16 cellular contexts compared by ENCODE assay signal in genomic region chr20:42024653-42025052, GRCh38.
A peak's percentile ranks its signal among the peaks of the same experiment; 100 is the strongest.
DNase-seq lines count a peak whose midpoint lies in the region; ATAC-seq lines count a peak whose summit lies in the region.
"Had no signal": no experiment of that assay in that cellular context is flagged by ENCODE, and none has a peak within 500 bp of the region (broad histone marks: within the 10 kb centered on the region; RNA-seq: fewer than 3 reads in every experiment).

No MANE protein-coding gene starts in this region.

- H3K79me1 ChIP-seq in mesendoderm (ENCODE audit: low read length) (no peaks in the 10 kb centered on the region), mesenchymal stem cell (replicated peaks; ENCODE audit: low read length, poor library complexity, severe bottlenecking) (no peaks in the 10 kb centered on the region)

- H3K14ac ChIP-seq in mesenchymal stem cell (ENCODE audit: low read length in 2 of 2) = no peak overlapping the region

- H2BK120ac ChIP-seq in mesendoderm (ENCODE audit: low read depth, low read length) = no peak overlapping the region
- H2BK120ac ChIP-seq in mesenchymal stem cell (ENCODE audit: low read depth, low read length) = no peak overlapping the region

- H3K4me1 ChIP-seq in mesendoderm (ENCODE audit: control insufficient read depth, low read depth, low read length) = no peaks in the 10 kb centered on the region
- H3K4me1 ChIP-seq in mesenchymal stem cell (ENCODE audit: control insufficient read depth, insufficient read depth, low read depth, low read length) = no peaks in the 10 kb centered on the region
- H3K4me1 ChIP-seq: prostate gland had no signal

- H3K27ac ChIP-seq in mesendoderm (ENCODE audit: low read depth, low read length) = no peak overlapping the region
- no peak overlapping the region for H3K27ac ChIP-seq in mesenchymal stem cell (ENCODE audit: low read length, poor library complexity, severe bottlenecking)
- H3K27ac ChIP-seq: 22Rv1, prostate gland had no signal

- H2BK15ac ChIP-seq in mesendoderm (replicated peaks; ENCODE audit: low read depth) (no peak overlapping the region), mesenchymal stem cell (ENCODE audit: low read depth, poor library complexity, severe bottlenecking) (no peak overlapping the region)

- H3K56ac ChIP-seq in mesendoderm (ENCODE audit: low read length) = no peak overlapping the region

- H3K79me2 ChIP-seq in mesendoderm (ENCODE audit: control insufficient read depth, insufficient read depth, low read length) = no peaks in the 10 kb centered on the region

- in situ Hi-C loops in KBM-7 (cut with MboI; ENCODE audit: low pct_unique_long_range_greater_than_20kb, low sequenced_read_pairs) = no loop called here

- no peak overlapping the region for H4K91ac ChIP-seq in mesenchymal stem cell (ENCODE audit: low read length)

- no peak for ATAC-seq in HG02759 (IDR thresholded peaks at IDR 0.05; ENCODE audit: unreplicated experiment)
- ATAC-seq: activated CD8-positive, alpha-beta memory T cell treated with anti-CD3 and anti-CD28 coated beads, Interleukin-2, amount 10 ng/mL, durations not matched to agents 7 days and 5 days; CD8-positive, alpha-beta T cell; left lobe of liver had no signal

- H2BK5ac ChIP-seq in mesendoderm (ENCODE audit: low read length) (no peak overlapping the region), mesenchymal stem cell (ENCODE audit: low read depth, low read length, poor library complexity, severe bottlenecking) (no peak overlapping the region)

- WGBS in mesendoderm (ENCODE audit: extremely low coverage, insufficient coverage, low lambda C conversion rate) = no CpG with 5 or more reads among the region's 5 CpGs
- 25% methylated on average over 5 of the region's 5 CpGs for WGBS in mesenchymal stem cell

- no peak overlapping the region for H2AFZ ChIP-seq in mesenchymal stem cell (ENCODE audit: low read depth, low read length)

- H4K5ac ChIP-seq in mesendoderm (ENCODE audit: low read length) = no peak overlapping the region

- H3K9ac ChIP-seq in mesendoderm (ENCODE audit: low read length) = no peak overlapping the region
- H3K9ac ChIP-seq in mesenchymal stem cell (ENCODE audit: low read length) = no peak overlapping the region

- H3K4me2 ChIP-seq in mesendoderm (ENCODE audit: low read length) = no peak overlapping the region
- H3K4me2 ChIP-seq in mesenchymal stem cell (ENCODE audit: low read length, poor library complexity, severe bottlenecking) = no peak overlapping the region

- H3K18ac ChIP-seq in mesendoderm (ENCODE audit: low read length) = no peak overlapping the region
- H3K18ac ChIP-seq in mesenchymal stem cell (ENCODE audit: low read depth in 1 of 2, low read length in 2 of 2) = no peak overlapping the region

- DNase-seq in DMS 273 (lab: John Stamatoyannopoulos, UW; ENCODE audit: unreplicated experiment) (peak; percentile 7), DMS 273 treated with DMSO at 0.1 percent for 48 hours (lab: John Stamatoyannopoulos, UW) (no peak), KBM-7 (peak; percentile 6), UCSD-AML1 (lab: John Stamatoyannopoulos, UW; ENCODE audit: unreplicated experiment) (peak; percentile 14), mesendoderm (peak; percentile 74), mesenchymal stem cell (no peak), GM03348 (ENCODE audit: low spot score) (no peak)
- DNase-seq: activated CD8-positive, alpha-beta memory T cell treated with anti-CD3 and anti-CD28 coated beads, Interleukin-2, amount 10 ng/mL, durations not matched to agents 7 days and 5 days; activated gamma-delta T cell treated with Interleukin-2 at 50 U/mL for 16 hours; CD8-positive, alpha-beta T cell; GF-D8; NCI-H1105 treated with DMSO at 0.1 percent for 48 hours had no signal

- H4K8ac ChIP-seq in mesendoderm (ENCODE audit: low read depth, low read length) = no peak overlapping the region
- no peak overlapping the region for H4K8ac ChIP-seq in mesenchymal stem cell (ENCODE audit: low read length)

- no peaks in the 10 kb centered on the region for H3K36me3 ChIP-seq in mesendoderm (ENCODE audit: control insufficient read depth, insufficient read depth, low read length)
- H3K36me3 ChIP-seq in mesenchymal stem cell (ENCODE audit: control insufficient read depth in 1 of 2, insufficient read depth in 2 of 2, low read depth in 1 of 2, low read length in 2 of 2) = no peaks in the 10 kb centered on the region
- H3K36me3 ChIP-seq: prostate gland had no signal

- H3K4me3 ChIP-seq in mesendoderm (ENCODE audit: low read length) = no peak overlapping the region
- no peak overlapping the region for H3K4me3 ChIP-seq in mesenchymal stem cell (ENCODE audit: insufficient read depth in 1 of 2, low read depth in 1 of 2, low read length in 2 of 2)
- H3K4me3 ChIP-seq: prostate gland had no signal

- H2AK5ac ChIP-seq in mesendoderm (ENCODE audit: low read length) (no peak overlapping the region), mesenchymal stem cell (ENCODE audit: low read length, severe bottlenecking) (no peak overlapping the region)

- H3K9me3 ChIP-seq in mesenchymal stem cell (ENCODE audit: control insufficient read depth, low read length) = no peaks in the 10 kb centered on the region
- H3K9me3 ChIP-seq: prostate gland had no signal

- H3K23ac ChIP-seq in mesendoderm (ENCODE audit: low read length) (no peak overlapping the region), mesenchymal stem cell (ENCODE audit: low read length in 2 of 2) (no peak overlapping the region)

- no peaks in the 10 kb centered on the region for H3K27me3 ChIP-seq in mesendoderm (ENCODE audit: insufficient read depth, low read length, poor library complexity)
- H3K27me3 ChIP-seq in mesenchymal stem cell (ENCODE audit: control insufficient read depth in 1 of 2, insufficient read depth in 1 of 2, low read length in 2 of 2) = no peaks in the 10 kb centered on the region

- H2BK12ac ChIP-seq in mesenchymal stem cell (ENCODE audit: low read length in 2 of 2) = no peak overlapping the region

- H3K4ac ChIP-seq in mesendoderm (ENCODE audit: low read depth, low read length) = no peak overlapping the region
- H3K4ac ChIP-seq in mesenchymal stem cell (ENCODE audit: low read depth in 1 of 2, low read length in 2 of 2) = no peak overlapping the region

Comparison
In these comparisons a context has a peak if more than half of its experiments do, and no peak if none do; other contexts are left out.
1. DNase-seq: peak in DMS 273 (single experiment), KBM-7 (single experiment), UCSD-AML1 (single experiment) and mesendoderm (single experiment); none in DMS 273 treated with DMSO at 0.1 percent for 48 hours (single experiment), mesenchymal stem cell (single experiment) and GM03348 (single experiment).